In the genomic region with DNA sequence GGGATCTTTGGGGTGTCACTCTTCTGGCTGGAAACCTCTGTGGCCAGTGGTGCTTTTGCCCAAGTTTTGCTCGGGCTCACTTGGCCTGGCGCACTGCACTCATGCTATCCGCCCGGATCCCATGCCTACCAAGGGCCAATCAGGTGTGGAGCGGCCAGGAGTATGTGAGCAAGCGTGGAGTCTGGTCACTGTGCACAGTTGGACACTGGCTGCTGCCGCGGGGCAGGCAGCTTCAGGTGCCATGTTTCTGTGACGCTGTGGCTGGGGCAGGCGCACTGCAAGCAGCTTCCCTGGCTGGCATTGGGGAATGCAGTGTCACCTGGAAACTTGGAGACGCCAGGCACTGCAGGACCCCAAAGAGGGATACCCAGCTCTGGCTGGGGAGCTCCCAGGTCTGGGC, we compare ENCODE assay signal across 30 cellular contexts. TPM values are rescaled to one million over a fixed set of nuclear protein-coding genes. Genes with fewer than 3 reads are reported as not detected.
"Had no signal": no experiment of that assay in that cellular context is flagged by ENCODE, and none has a peak within 500 bp of the region (broad histone marks: within the 10 kb centered on the region; RNA-seq: fewer than 3 reads in every experiment).

No MANE protein-coding gene starts in this region.

- ATAC-seq: stimulated activated effector memory CD8-positive, alpha-beta T cell treated with anti-CD3 and anti-CD28 coated beads, Interleukin-12 subunit alpha, Interleukin-12 subunit beta, amount 100 ng/mL, for 72 hours; stimulated activated memory B cell treated with anti-CD40 and anti-IgM and Interleukin-4, amounts not matched to agents 10 μg/mL and 1 μg/mL and 100 μg/mL, for 72 hours; stimulated activated naive B cell treated with anti-CD40 and anti-IgM and Interleukin-4, amounts not matched to agents 10 μg/mL and 1 μg/mL and 100 μg/mL, for 72 hours; stimulated activated naive CD8-positive, alpha-beta T cell treated with anti-CD3 and anti-CD28 coated beads, Interleukin-15, amount 100 ng/mL, for 72 hours; upper lobe of right lung had no signal

- DNase-seq: stimulated activated CD4-positive, alpha-beta T cell treated with anti-CD3 and anti-CD28 coated beads, Interleukin-2, amount 100 ng/mL, for 24 hours; stimulated activated CD4-positive, alpha-beta T cell treated with anti-CD3 and anti-CD28 coated beads, Interleukin-2, amount 100 ng/mL, for 48 hours; stimulated activated CD4-positive, alpha-beta T cell treated with anti-CD3 and anti-CD28 coated beads, Interleukin-4, amount 100 ng/mL, for 1 hour; stimulated activated CD4-positive, alpha-beta T cell treated with anti-CD3 and anti-CD28 coated beads, Interleukin-4, amount 100 ng/mL, for 24 hours; stimulated activated CD4-positive, alpha-beta T cell treated with anti-CD3 and anti-CD28 coated beads, Interleukin-4, amount 100 ng/mL, for 4 hours; stimulated activated naive B cell treated with anti-CD40 and anti-IgM and Interleukin-4, amounts not matched to agents 10 μg/mL and 1 μg/mL and 100 μg/mL, for 72 hours; stimulated activated naive CD4-positive, alpha-beta T cell; stimulated activated naive CD4-positive, alpha-beta T cell treated with Interleukin-2 at 50 U/mL for 16 hours; stimulated activated naive CD8-positive, alpha-beta T cell treated with anti-CD3 and anti-CD28 coated beads, Interleukin-15, amount 100 ng/mL, for 72 hours; stimulated activated naive CD8-positive, alpha-beta T cell treated with anti-CD3 and anti-CD28 coated beads, Interleukin-15, Interleukin-2, amounts not matched to agents 100 U/mL and 50 U/mL, for 24 hours; stomach; substantia nigra; testis; thyroid gland; tibial artery; transverse colon; trophoblast cell; upper lobe of right lung; uterus had no signal

- H3K36me3 ChIP-seq: stomach, suprapubic skin, thoracic aorta, thyroid gland, tibial artery, transverse colon, upper lobe of left lung, upper lobe of right lung, uterus, vagina had no signal

- H3K27ac ChIP-seq: stomach, suprapubic skin, testis, thoracic aorta, thyroid gland, tibial artery, tibial nerve, transverse colon, upper lobe of left lung, upper lobe of right lung, uterus, vagina had no signal

- H3K4me3 ChIP-seq: stomach, suprapubic skin, testis, thoracic aorta, thyroid gland, tibial artery, tibial nerve, transverse colon, upper lobe of left lung, upper lobe of right lung, uterus, vagina had no signal

- H3K4me1 ChIP-seq: stomach, suprapubic skin, testis, thyroid gland, tibial artery, tibial nerve, transverse colon, upper lobe of left lung, upper lobe of right lung, uterus, vagina had no signal

- H3K9me3 ChIP-seq: stomach, suprapubic skin, testis, thoracic aorta, thyroid gland, tibial artery, tibial nerve, transverse colon, upper lobe of left lung, upper lobe of right lung, uterus, vagina had no signal

- H3K27me3 ChIP-seq: stomach, testis, thyroid gland, tibial artery, tibial nerve, transverse colon, upper lobe of left lung, upper lobe of right lung, uterus, vagina had no signal

RNA-seq across cellular contexts. Expression of a gene that starts 45.3 kb away (rescaled TPM):
- total RNA-seq: stomach, subcutaneous adipose tissue, suprapubic skin, temporal lobe, testis, tibial nerve, upper lobe of left lung, upper lobe of right lung, ureter, urinary bladder, uterus, vagina had no signal
- polyA plus RNA-seq: stomach, urinary bladder had no signal
